8 cellular contexts compared by ENCODE assay signal in the genomic region with DNA sequence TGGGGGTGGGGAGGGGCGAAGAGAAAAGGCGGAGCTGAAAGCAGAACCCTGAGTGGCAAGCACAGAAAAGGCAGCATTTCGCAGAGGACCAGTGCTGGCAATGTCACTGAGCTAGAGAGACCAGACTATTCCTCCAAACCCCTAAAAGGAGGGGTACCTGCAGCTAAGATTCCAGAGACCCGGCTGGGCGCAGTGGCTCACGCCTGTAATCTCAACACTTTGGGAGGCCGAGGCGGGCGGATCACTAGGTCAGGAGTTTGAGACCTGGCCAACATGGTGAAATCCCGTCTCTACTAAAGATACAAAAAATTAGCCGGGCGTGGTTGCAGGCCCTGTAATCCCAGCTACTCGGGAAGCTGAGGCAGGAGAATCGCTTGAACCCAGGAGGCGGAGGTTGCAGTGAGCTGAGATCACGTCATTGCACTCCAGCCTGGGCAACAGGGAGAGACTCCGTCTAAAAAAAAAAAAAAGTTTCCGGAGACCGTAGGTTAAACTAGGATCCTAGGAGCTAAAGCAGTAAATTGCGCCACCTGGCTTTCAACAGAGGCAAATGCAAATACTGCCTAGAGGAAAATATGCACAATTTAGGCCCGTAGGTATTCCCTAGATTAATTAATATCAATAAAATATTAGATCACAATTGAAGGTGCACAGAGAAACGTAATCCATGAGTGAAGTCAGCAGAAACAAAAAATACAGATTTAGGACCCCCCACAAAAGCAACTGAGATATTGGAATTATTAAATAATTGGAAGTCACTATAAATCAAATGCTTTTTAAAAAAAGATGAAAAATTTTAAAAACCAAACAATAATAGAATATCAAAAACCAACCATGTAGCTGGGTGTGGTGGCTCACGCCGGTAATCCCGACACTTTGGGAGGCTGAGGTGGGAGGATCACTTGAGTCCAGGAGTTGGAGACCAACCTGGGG. TPM values are rescaled to one million over a fixed set of nuclear protein-coding genes. Genes with fewer than 3 reads are reported as not detected.
DNase-seq lines count a peak whose midpoint lies in the region; ATAC-seq and TF ChIP-seq lines count a peak whose summit lies in the region.

No MANE protein-coding gene starts in this region.

- peak; percentile 67 to 93 for TF ChIP-seq CTCF in right atrium auricular region (IDR thresholded peaks at IDR 0.05)

- H3K4me3 ChIP-seq in right atrium auricular region: peak overlapping the region in 1 of 2 donors; percentile 32

- peak; percentile 70 for DNase-seq in activated effector memory CD4-positive, alpha-beta T cell treated with anti-CD3 and anti-CD28 coated beads, Interleukin-2, amount 50 U/mL, for 16 hours
- DNase-seq in activated effector memory CD4-positive, alpha-beta T cell treated with Interleukin-2 at 50 U/mL for 16 hours: no peak
- DNase-seq in NCI-H1048 (lab: John Stamatoyannopoulos, UW): peak; percentile 13
- DNase-seq in SIG-M5 (lab: John Stamatoyannopoulos, UW): peak; percentile 40
- peak; percentile 73 for DNase-seq in amniotic stem cell (lab: John Stamatoyannopoulos, UW)
- peak; percentile 61 for DNase-seq in right atrium auricular region (ENCODE audit: low spot score)
- no peak for DNase-seq in sciatic nerve (ENCODE audit: low spot score)

- intact Hi-C loops in sciatic nerve (cut with DNase I): no loop called here

- peak; percentile 79 for ATAC-seq in sciatic nerve
- no peak for ATAC-seq in HG02885 (IDR thresholded peaks at IDR 0.05; ENCODE audit: poor library complexity, unreplicated experiment)

- H3K27me3 ChIP-seq in right atrium auricular region: peaks cover 0 to 15% of the 10 kb centered on the region in 2 donors

- peaks cover 0 to 28% of the 10 kb centered on the region in 2 donors for H3K4me1 ChIP-seq in right atrium auricular region

- H3K36me3 ChIP-seq in right atrium auricular region: peaks cover 45% of the 10 kb centered on the region

- H3K9me3 ChIP-seq in right atrium auricular region: no peaks in the 10 kb centered on the region

- H3K27ac ChIP-seq in right atrium auricular region: peak overlapping the region; percentile 44 to 59

RNA-seq across cellular contexts. Expression of gene UCN, which starts 4.9 kb away (rescaled TPM):
- 1 to 10 TPM in 1 of 2 donors, under 1 TPM in 1; 0.74 to 2.6 TPM for total RNA-seq in right atrium auricular region
- total RNA-seq in sciatic nerve: 2.4 TPM

RNA-seq across cellular contexts. Expression of gene MPV17, which starts 19.5 kb away (rescaled TPM):
- total RNA-seq in right atrium auricular region (10 to 100 TPM; 73.9 to 74.3 TPM), sciatic nerve (53.5 TPM)

RNA-seq across cellular contexts. Expression of gene TRIM54, which starts 21.1 kb away (rescaled TPM):
- 100 to 1,000 TPM in 1 of 2 donors, 10 to 100 TPM in 1; 97.2 to 136 TPM for total RNA-seq in right atrium auricular region
- total RNA-seq in sciatic nerve: 0.31 TPM

RNA-seq across cellular contexts. Expression of gene DNAJC5G, which starts 28.1 kb away (rescaled TPM):
- total RNA-seq in right atrium auricular region: under 1 TPM; 0.59 to 0.94 TPM
- total RNA-seq in sciatic nerve: not detected

RNA-seq across cellular contexts. Expression of gene SLC30A3, which starts 40.5 kb away (rescaled TPM):
- total RNA-seq in right atrium auricular region: 1 to 10 TPM; 5.7 to 9.4 TPM
- not detected for total RNA-seq in sciatic nerve

Comparison
In these comparisons a context has a peak if more than half of its experiments do, and no peak if none do; other contexts are left out.
1. DNase-seq: peak in activated effector memory CD4-positive, alpha-beta T cell treated with anti-CD3 and anti-CD28 coated beads, Interleukin-2, amount 50 U/mL, for 16 hours (single experiment), NCI-H1048 (single experiment), SIG-M5 (single experiment), amniotic stem cell (single experiment) and right atrium auricular region (single experiment); none in activated effector memory CD4-positive, alpha-beta T cell treated with Interleukin-2 at 50 U/mL for 16 hours (single experiment) and sciatic nerve (single experiment).
2. RNA of gene TRIM54, which starts 21.1 kb away (total RNA-seq): 97.2 to 136 TPM in right atrium auricular region; 0.31 TPM in sciatic nerve (single experiment); every median in the first group is over 10 times any median in the second.